ENCODE assay signal across 18 cellular contexts in the genomic region with DNA sequence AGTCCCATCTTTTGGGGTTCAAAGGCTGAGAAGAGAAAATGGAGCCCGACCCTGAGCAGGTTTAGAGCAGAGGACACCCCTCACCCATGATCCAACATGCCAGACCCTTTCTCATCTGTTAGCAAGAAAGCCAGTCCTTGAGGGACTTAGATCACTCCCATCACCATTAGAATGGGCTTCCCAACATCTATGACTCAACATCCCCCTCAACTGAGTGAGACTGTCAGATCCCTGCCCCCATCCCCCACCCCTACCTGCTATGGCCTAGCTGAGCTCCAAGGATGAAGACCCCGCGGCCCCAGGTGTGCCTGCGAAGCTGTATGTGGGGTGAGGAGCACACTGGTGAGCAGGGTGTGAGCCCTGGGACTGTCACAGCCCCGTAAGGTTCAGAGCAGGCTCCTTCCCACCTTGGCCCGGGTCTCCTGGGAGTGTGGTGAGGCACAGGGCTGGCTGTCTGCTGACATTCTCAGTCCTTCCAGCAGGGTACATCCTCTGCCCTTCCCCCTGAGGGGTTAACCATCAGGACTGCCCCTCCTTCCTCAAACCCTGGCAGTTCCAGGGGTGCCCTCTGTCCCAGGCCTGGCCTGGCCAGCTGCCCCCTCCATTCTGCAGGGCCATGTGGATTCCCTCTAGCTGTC. TPM values are rescaled to one million over a fixed set of nuclear protein-coding genes. Genes with fewer than 3 reads are reported as not detected.
A peak's percentile ranks its signal among the peaks of the same experiment; 100 is the strongest.
DNase-seq lines count a peak whose midpoint lies in the region; TF ChIP-seq lines count a peak whose summit lies in the region.
"Had no signal": no experiment of that assay in that cellular context is flagged by ENCODE, and none has a peak within 500 bp of the region (broad histone marks: within the 10 kb centered on the region; RNA-seq: fewer than 3 reads in every experiment).

No MANE protein-coding gene starts in this region.

- H3K4me1 Mint-ChIP-seq in Calu3 (ENCODE audit: low read depth, unreplicated experiment) = peaks cover 30% of the 10 kb centered on the region

- intact Hi-C loops in Calu3 (cut with micrococcal nuclease; ENCODE audit: unreplicated experiment) = no loop called here

- peaks cover 2% of the 10 kb centered on the region for H3K79me1 ChIP-seq in neuronal stem cell (ENCODE audit: low read depth, low read length)

- H3K4me1 ChIP-seq in NT2/D1 (ENCODE audit: insufficient read depth, insufficient read length) = peaks cover 21% of the 10 kb centered on the region
- peaks cover 0 to 16% of the 10 kb centered on the region in 2 donors for H3K4me1 ChIP-seq in neuronal stem cell (ENCODE audit: control insufficient read depth in 2 of 2, insufficient read depth in 1 of 2, low read depth in 1 of 2, low read length in 2 of 2)

- no peak overlapping the region for H2BK120ac ChIP-seq in neuronal stem cell (ENCODE audit: low read depth, low read length)

- peaks cover 6% of the 10 kb centered on the region for H3K9me3 Mint-ChIP-seq in Calu3 (ENCODE audit: low read depth, unreplicated experiment)

- peak overlapping the region; percentile 72 for H2BK5ac ChIP-seq in neuronal stem cell (ENCODE audit: low read length)

- H3K4me3 ChIP-seq in NT2/D1 (ENCODE audit: insufficient read length, low read depth) = no peak overlapping the region
- peak overlapping the region in 1 of 2 donors; percentile 38 for H3K4me3 ChIP-seq in neuronal stem cell (ENCODE audit: low read length in 2 of 2)

- peaks cover 6% of the 10 kb centered on the region for H3K36me3 Mint-ChIP-seq in Calu3 (ENCODE audit: insufficient read depth, unreplicated experiment)

- no peak for TF ChIP-seq CTCF in Calu3 (IDR thresholded peaks at IDR 0.05; ENCODE audit: unreplicated experiment)

- DNase-seq in Calu3 = no peak
- DNase-seq in NT2/D1 (ENCODE audit: low read depth, low spot score) = peak; percentile 66
- peak; percentile 46 for DNase-seq in ecto neural progenitor cell (ENCODE audit: low spot score)
- DNase-seq in neuronal stem cell (ENCODE audit: low spot score) = no peak
- DNase-seq in NCI-H774 (lab: John Stamatoyannopoulos, UW) = no peak
- no peak for DNase-seq in H4 (ENCODE audit: low spot score)
- DNase-seq in activated CD8-positive, alpha-beta memory T cell treated with anti-CD3 and anti-CD28 coated beads, Interleukin-2, amount 50 U/mL, for 4 hours = no peak
- DNase-seq: activated B cell treated with CpG ODN at 0.5 μM for 24 hours; activated CD8-positive, alpha-beta memory T cell treated with anti-CD3 and anti-CD28 coated beads for 24 hours; activated naive CD8-positive, alpha-beta T cell treated with anti-CD3 and anti-CD28 coated beads, Interleukin-2, amount 50 U/mL, for 24 hours; AML-193; effector CD8-positive, alpha-beta T cell; stimulated activated CD4-positive, alpha-beta T cell treated with anti-CD3 and anti-CD28 coated beads, Interleukin-4, amount 100 ng/mL, for 24 hours had no signal

- no peak overlapping the region for H4K91ac ChIP-seq in neuronal stem cell (ENCODE audit: low read depth, low read length, poor library complexity)

- WGBS in neuronal stem cell (ENCODE audit: extremely low coverage in 2 of 2, insufficient read length in 2 of 2, insufficient replicate concordance in 1 of 2), 2 donors = no CpG with 5 or more reads among the region's 6 CpGs

- H2AK5ac ChIP-seq in neuronal stem cell (ENCODE audit: low read depth, low read length) = peak overlapping the region; percentile 76

- peak overlapping the region; percentile 90 for H3K18ac ChIP-seq in neuronal stem cell (ENCODE audit: low read length)

- H3K27ac ChIP-seq in neuronal stem cell (replicated peaks; ENCODE audit: low read length) = no peak overlapping the region

- H2AFZ ChIP-seq in neuronal stem cell (ENCODE audit: low read length) = no peak overlapping the region

- no peak overlapping the region for H3K14ac ChIP-seq in neuronal stem cell (ENCODE audit: low read length)

- H4K8ac ChIP-seq in neuronal stem cell (ENCODE audit: low read depth, low read length) = no peak overlapping the region

- peak overlapping the region; percentile 92 for H2BK15ac ChIP-seq in neuronal stem cell (ENCODE audit: low read length)

- H3K23ac ChIP-seq in neuronal stem cell (ENCODE audit: low read depth, low read length, poor library complexity) = peak overlapping the region; percentile 86

- BruUV-seq in Calu3 (replicated peaks; lab: Mats Ljungman, UMichigan) = no TSS peak

- H3K9ac ChIP-seq in NT2/D1 (ENCODE audit: insufficient read length, low read depth) = peak overlapping the region; percentile 23
- H3K9ac ChIP-seq in neuronal stem cell (ENCODE audit: low read depth, low read length, poor library complexity) = peak overlapping the region; percentile 65

- H3K9me3 ChIP-seq in NT2/D1 (ENCODE audit: insufficient read depth, low read length) = peaks cover 18% of the 10 kb centered on the region
- H3K9me3 ChIP-seq in neuronal stem cell (replicated peaks in 1 of 2; ENCODE audit: control insufficient read depth in 2 of 2, insufficient read depth in 1 of 2, low read depth in 1 of 2, low read length in 2 of 2) = peaks cover 0 to 3% of the 10 kb centered on the region in 2 donors

- H3K27ac Mint-ChIP-seq in Calu3 (ENCODE audit: unreplicated experiment) = peak overlapping the region; percentile 68
- H3K27ac Mint-ChIP-seq: activated B cell treated with CpG ODN at 0.5 μM for 24 hours; activated naive CD8-positive, alpha-beta T cell treated with anti-CD3 and anti-CD28 coated beads, Interleukin-2, amount 50 U/mL, for 24 hours; T-helper 1 cell treated with Interleukin-12 subunit alpha and Interleukin-12 subunit beta and Interleukin-4 antibody, amounts not matched to agents 30 μg/mL and 1 μg/mL, for 36 hours had no signal

- H3K36me3 ChIP-seq in NT2/D1 (ENCODE audit: insufficient read depth, insufficient read length, low read length) = no peaks in the 10 kb centered on the region
- peaks cover 0 to 2% of the 10 kb centered on the region in 2 donors for H3K36me3 ChIP-seq in neuronal stem cell (replicated peaks in 1 of 2; ENCODE audit: control insufficient read depth in 2 of 2, insufficient read depth in 2 of 2, low read length in 2 of 2)

- H2BK12ac ChIP-seq in neuronal stem cell (ENCODE audit: low read length) = peak overlapping the region; percentile 22

- peak overlapping the region; percentile 60 for H3K4ac ChIP-seq in neuronal stem cell (ENCODE audit: low read length)

- peak overlapping the region; percentile 29 for H3K4me3 Mint-ChIP-seq in Calu3 (ENCODE audit: low read depth, unreplicated experiment)
- H3K4me3 Mint-ChIP-seq: activated B cell treated with CpG ODN at 0.5 μM for 24 hours; activated naive CD8-positive, alpha-beta T cell treated with anti-CD3 and anti-CD28 coated beads, Interleukin-2, amount 50 U/mL, for 24 hours; T-helper 1 cell treated with Interleukin-12 subunit alpha and Interleukin-12 subunit beta and Interleukin-4 antibody, amounts not matched to agents 30 μg/mL and 1 μg/mL, for 36 hours had no signal

- peaks cover 41% of the 10 kb centered on the region for H3K27me3 Mint-ChIP-seq in Calu3 (ENCODE audit: unreplicated experiment)

- no peak overlapping the region for H3K4me2 ChIP-seq in neuronal stem cell (ENCODE audit: insufficient read depth, low read length, poor library complexity, severe bottlenecking)

- CTCF ChIA-PET in Calu3 (lab: Charles Lee) = interaction anchor here (0.9 to 1.8 kb wide), 10 partner anchors 16 to 141 kb away, joined by 4 to 20 read pairs (median 8); no protein-coding TSS in a partner anchor

- H3K27me3 ChIP-seq in NT2/D1 (ENCODE audit: insufficient read depth, insufficient read length) (peaks cover 6% of the 10 kb centered on the region), neuronal stem cell (ENCODE audit: control insufficient read depth in 3 of 3, insufficient read depth in 3 of 3, low read depth in 1 of 3, low read length in 3 of 3) (peaks cover 0 to 20% (median 2%) of the 10 kb centered on the region in 3 experiments)

RNA-seq across cellular contexts. Expression of a gene that starts 21.4 kb away (rescaled TPM):
- total RNA-seq in Calu3 (2022) = 14.2 TPM in 2 replicates
- 75.0 TPM for polyA plus RNA-seq in neuronal stem cell (2013, experiment 1 of 2)
- 75.3 TPM for polyA plus RNA-seq in neuronal stem cell (2013, experiment 2 of 2)
- 0.66 and 0.89 TPM in 2 replicates for total RNA-seq in H4 (2014; rRNA removed; shearing (Covaris generic))
- total RNA-seq: cardiac septum, osteocyte, subcutaneous adipose tissue had no signal

RNA-seq across cellular contexts. Expression of a gene that starts 27.2 kb away (rescaled TPM):
- total RNA-seq in Calu3 (2022) = 42.1 and 44.0 TPM in 2 replicates
- 25.8 TPM for polyA plus RNA-seq in neuronal stem cell (2013, experiment 1 of 2)
- polyA plus RNA-seq in neuronal stem cell (2013, experiment 2 of 2) = 25.5 TPM
- total RNA-seq in H4 (2014; rRNA removed; shearing (Covaris generic)) = 0.72 and 4.4 TPM in 2 replicates

RNA-seq across cellular contexts. Expression of a gene that starts 55.4 kb away (rescaled TPM):
- total RNA-seq in Calu3 (2022) = 15.3 and 17.2 TPM in 2 replicates
- 108 TPM for polyA plus RNA-seq in neuronal stem cell (2013, experiment 1 of 2)
- polyA plus RNA-seq in neuronal stem cell (2013, experiment 2 of 2) = 112 TPM
- 1.5 TPM in 2 replicates for total RNA-seq in H4 (2014; rRNA removed; shearing (Covaris generic))
- total RNA-seq: activated B cell treated with CpG ODN at 0.5 μM for 24 hours, cardiac septum, left lobe of liver, osteocyte, subcutaneous adipose tissue had no signal

Comparison
In these comparisons a context has a peak if more than half of its experiments do, and no peak if none do; other contexts are left out.
1. DNase-seq: peak in NT2/D1 (single experiment) and ecto neural progenitor cell (single experiment); none in Calu3 (single experiment), neuronal stem cell (single experiment), NCI-H774 (single experiment), H4 (single experiment) and activated CD8-positive, alpha-beta memory T cell treated with anti-CD3 and anti-CD28 coated beads, Interleukin-2, amount 50 U/mL, for 4 hours (single experiment).